In genomic region chr3:15384510-15385237, GRCh38 we compare ENCODE assay signal across 11 cellular contexts. TPM values are rescaled to one million over a fixed set of nuclear protein-coding genes. Genes with fewer than 3 reads are reported as not detected.
A peak's percentile ranks its signal among the peaks of the same experiment; 100 is the strongest.
DNase-seq lines count a peak whose midpoint lies in the region; ATAC-seq and TF ChIP-seq lines count a peak whose summit lies in the region.
"Had no signal": no experiment of that assay in that cellular context is flagged by ENCODE, and none has a peak within 500 bp of the region (broad histone marks: within the 10 kb centered on the region; RNA-seq: fewer than 3 reads in every experiment).

No MANE protein-coding gene starts in this region.

- peak; percentile 74 for ATAC-seq in GM21423 (IDR thresholded peaks at IDR 0.05; ENCODE audit: unreplicated experiment)
- ATAC-seq in HG03139 (IDR thresholded peaks at IDR 0.05; ENCODE audit: unreplicated experiment): peak; percentile 83
- no peak for ATAC-seq in naive thymus-derived CD8-positive, alpha-beta T cell

- H3K27ac Mint-ChIP-seq in naive thymus-derived CD8-positive, alpha-beta T cell: peak overlapping the region in 2 of 10 donors; percentile 28 to 79
- H3K27ac Mint-ChIP-seq: activated CD4-positive, alpha-beta T cell treated with anti-CD3 and anti-CD28 coated beads, Interleukin-2, amount 10 ng/mL, durations not matched to agents 24 days and 14 days had no signal

- H3K36me3 Mint-ChIP-seq in naive thymus-derived CD8-positive, alpha-beta T cell: no peaks in the 10 kb centered on the region

- TF ChIP-seq CTCF in GM13976 (IDR thresholded peaks at IDR 0.05; ENCODE audit: borderline replicate concordance, control extremely low read depth, extremely low read depth, insufficient read depth, missing control alignments) (no peak), choroid plexus epithelial cell (conservative IDR thresholded peaks at IDR 0.05; ENCODE audit: low read depth, low read length) (no peak)

- H3K9me3 Mint-ChIP-seq in naive thymus-derived CD8-positive, alpha-beta T cell: peaks cover 0 to 18% (median 0%) of the 10 kb centered on the region in 9 donors
- H3K9me3 Mint-ChIP-seq: activated CD4-positive, alpha-beta T cell treated with anti-CD3 and anti-CD28 coated beads, Interleukin-2, amount 10 ng/mL, durations not matched to agents 24 days and 14 days had no signal

- H3K4me3 ChIP-seq in choroid plexus epithelial cell (ENCODE audit: low read depth, low read length): no peak overlapping the region

- H3K4me1 Mint-ChIP-seq in naive thymus-derived CD8-positive, alpha-beta T cell: peaks cover 0 to 54% (median under 1%) of the 10 kb centered on the region in 4 donors

- DNase-seq in GM13976 (ENCODE audit: low spot score) (peak; percentile 57), choroid plexus epithelial cell (ENCODE audit: low read depth) (peak; percentile 39), DMS53 (lab: John Stamatoyannopoulos, UW) (no peak), Ammon's horn (ENCODE audit: low spot score) (no peak), posterior cingulate gyrus (no peak)
- no peak for DNase-seq in naive thymus-derived CD8-positive, alpha-beta T cell
- DNase-seq: activated CD4-positive, alpha-beta T cell treated with anti-CD3 and anti-CD28 coated beads, Interleukin-2, amount 10 ng/mL, durations not matched to agents 24 days and 14 days; brain microvascular endothelial cell; NCI-H748 treated with DMSO at 0.1 percent for 48 hours had no signal

- H3K4me3 Mint-ChIP-seq in naive thymus-derived CD8-positive, alpha-beta T cell: peak overlapping the region in 1 of 10 donors; percentile 25
- H3K4me3 Mint-ChIP-seq: activated CD4-positive, alpha-beta T cell treated with anti-CD3 and anti-CD28 coated beads, Interleukin-2, amount 10 ng/mL, durations not matched to agents 24 days and 14 days had no signal

- intact Hi-C loops in posterior cingulate gyrus (cut with DNase I): no loop called here

- POLR2A ChIA-PET in naive thymus-derived CD8-positive, alpha-beta T cell (lab: Charles Lee): no interaction called here

- no peaks in the 10 kb centered on the region for H3K27me3 Mint-ChIP-seq in naive thymus-derived CD8-positive, alpha-beta T cell

- in situ Hi-C loops in GM13976 (cut with MboI; ENCODE audit: low sequenced_read_pairs, unreplicated experiment): loop anchor here (5.0 to 10.0 kb wide), 2 partner anchors 117 to 270 kb away; no protein-coding TSS in a partner anchor

RNA-seq across cellular contexts. Expression of gene METTL6, which starts 42.7 kb away (rescaled TPM):
- total RNA-seq in naive thymus-derived CD8-positive, alpha-beta T cell: 10 to 100 TPM; 15.6 to 16.9 TPM
- 10 to 100 TPM; 14.8 to 22.2 (median 18.3) TPM for polyA plus RNA-seq in naive thymus-derived CD8-positive, alpha-beta T cell

RNA-seq across cellular contexts. Expression of gene EAF1, which starts 42.7 kb away (rescaled TPM):
- 10 to 100 TPM; 15.8 to 17.5 TPM for total RNA-seq in naive thymus-derived CD8-positive, alpha-beta T cell
- polyA plus RNA-seq in naive thymus-derived CD8-positive, alpha-beta T cell: 1 to 10 TPM; 4.6 to 7.7 (median 5.2) TPM

RNA-seq across cellular contexts. Expression of gene SH3BP5, which starts 52.3 kb away (rescaled TPM):
- total RNA-seq in naive thymus-derived CD8-positive, alpha-beta T cell: 1 to 10 TPM; 4.4 to 4.8 TPM
- 10 to 100 TPM; 12.1 to 26.1 (median 13.7) TPM for polyA plus RNA-seq in naive thymus-derived CD8-positive, alpha-beta T cell

Comparison
In these comparisons a context has a peak if more than half of its experiments do, and no peak if none do; other contexts are left out.
1. DNase-seq: peak in GM13976 (single experiment) and choroid plexus epithelial cell (single experiment); none in DMS53 (single experiment), Ammon's horn (single experiment), naive thymus-derived CD8-positive, alpha-beta T cell (0 of 10) and posterior cingulate gyrus (0 of 10).
2. ATAC-seq: peak in GM21423 (single experiment) and HG03139 (single experiment); none in naive thymus-derived CD8-positive, alpha-beta T cell (0 of 2).